ENCODE assay signal across 2 cellular contexts in genomic region chr4:1247811-1248261, GRCh38.
TF ChIP-seq lines count a peak whose summit lies in the region.

No MANE protein-coding gene starts in this region.

TF ChIP-seq in K562, 482 proteins besides CTCF, POLR2A, EP300 and RAD21 (continued from another document and continues in another):
- TF ChIP-seq, protein P1, sequence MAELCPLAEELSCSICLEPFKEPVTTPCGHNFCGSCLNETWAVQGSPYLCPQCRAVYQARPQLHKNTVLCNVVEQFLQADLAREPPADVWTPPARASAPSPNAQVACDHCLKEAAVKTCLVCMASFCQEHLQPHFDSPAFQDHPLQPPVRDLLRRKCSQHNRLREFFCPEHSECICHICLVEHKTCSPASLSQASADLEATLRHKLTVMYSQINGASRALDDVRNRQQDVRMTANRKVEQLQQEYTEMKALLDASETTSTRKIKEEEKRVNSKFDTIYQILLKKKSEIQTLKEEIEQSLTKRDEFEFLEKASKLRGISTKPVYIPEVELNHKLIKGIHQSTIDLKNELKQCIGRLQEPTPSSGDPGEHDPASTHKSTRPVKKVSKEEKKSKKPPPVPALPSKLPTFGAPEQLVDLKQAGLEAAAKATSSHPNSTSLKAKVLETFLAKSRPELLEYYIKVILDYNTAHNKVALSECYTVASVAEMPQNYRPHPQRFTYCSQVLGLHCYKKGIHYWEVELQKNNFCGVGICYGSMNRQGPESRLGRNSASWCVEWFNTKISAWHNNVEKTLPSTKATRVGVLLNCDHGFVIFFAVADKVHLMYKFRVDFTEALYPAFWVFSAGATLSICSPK (IDR thresholded peaks at IDR 0.05; ENCODE audit: borderline replicate concordance) = no peak
- 0 out of 2 replicates have a peak, but pooled peaks have one; percentile 56 for TF ChIP-seq BRD4 (IDR thresholded peaks at IDR 0.05)
- TF ChIP-seq CBX2 (IDR thresholded peaks at IDR 0.05; ENCODE audit: insufficient read depth, low read length, poor library complexity, severe bottlenecking) = no peak
- no peak for TF ChIP-seq ARHGAP35 (IDR thresholded peaks at IDR 0.05; ENCODE audit: partially characterized antibody)
- TF ChIP-seq HNRNPH1 (optimal IDR thresholded peaks at IDR 0.05; ENCODE audit: low read depth, low read length) = no peak
- TF ChIP-seq ESRRB (CRISPR knock-in tag; IDR thresholded peaks at IDR 0.05; ENCODE audit: borderline replicate concordance) = no peak
- TF ChIP-seq ZNF511 (CRISPR knock-in tag; IDR thresholded peaks at IDR 0.05) = peak; percentile 73; the same call in 1 of the 2 replicates
- TF ChIP-seq PTBP1 (IDR thresholded peaks at IDR 0.05; ENCODE audit: low read depth, low read length) = no peak
- TF ChIP-seq, protein P2, sequence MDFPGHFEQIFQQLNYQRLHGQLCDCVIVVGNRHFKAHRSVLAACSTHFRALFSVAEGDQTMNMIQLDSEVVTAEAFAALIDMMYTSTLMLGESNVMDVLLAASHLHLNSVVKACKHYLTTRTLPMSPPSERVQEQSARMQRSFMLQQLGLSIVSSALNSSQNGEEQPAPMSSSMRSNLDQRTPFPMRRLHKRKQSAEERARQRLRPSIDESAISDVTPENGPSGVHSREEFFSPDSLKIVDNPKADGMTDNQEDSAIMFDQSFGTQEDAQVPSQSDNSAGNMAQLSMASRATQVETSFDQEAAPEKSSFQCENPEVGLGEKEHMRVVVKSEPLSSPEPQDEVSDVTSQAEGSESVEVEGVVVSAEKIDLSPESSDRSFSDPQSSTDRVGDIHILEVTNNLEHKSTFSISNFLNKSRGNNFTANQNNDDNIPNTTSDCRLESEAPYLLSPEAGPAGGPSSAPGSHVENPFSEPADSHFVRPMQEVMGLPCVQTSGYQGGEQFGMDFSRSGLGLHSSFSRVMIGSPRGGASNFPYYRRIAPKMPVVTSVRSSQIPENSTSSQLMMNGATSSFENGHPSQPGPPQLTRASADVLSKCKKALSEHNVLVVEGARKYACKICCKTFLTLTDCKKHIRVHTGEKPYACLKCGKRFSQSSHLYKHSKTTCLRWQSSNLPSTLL (IDR thresholded peaks at IDR 0.05) = no peak
- no peak for TF ChIP-seq LEF1 (IDR thresholded peaks at IDR 0.05)
- no peak for TF ChIP-seq NCOR1 (IDR thresholded peaks at IDR 0.05)
- no peak for TF ChIP-seq ZBTB49 (CRISPR knock-in tag; IDR thresholded peaks at IDR 0.05; ENCODE audit: borderline replicate concordance)
- TF ChIP-seq ZBTB9 (CRISPR knock-in tag; IDR thresholded peaks at IDR 0.05) = no peak
- TF ChIP-seq RBFOX2 (IDR thresholded peaks at IDR 0.05; ENCODE audit: low read depth, low read length) = peak; percentile 82

TF ChIP-seq in HepG2, 621 proteins besides CTCF, POLR2A, EP300 and RAD21 (continued from another document and continues in another):
- TF ChIP-seq, protein P3, sequence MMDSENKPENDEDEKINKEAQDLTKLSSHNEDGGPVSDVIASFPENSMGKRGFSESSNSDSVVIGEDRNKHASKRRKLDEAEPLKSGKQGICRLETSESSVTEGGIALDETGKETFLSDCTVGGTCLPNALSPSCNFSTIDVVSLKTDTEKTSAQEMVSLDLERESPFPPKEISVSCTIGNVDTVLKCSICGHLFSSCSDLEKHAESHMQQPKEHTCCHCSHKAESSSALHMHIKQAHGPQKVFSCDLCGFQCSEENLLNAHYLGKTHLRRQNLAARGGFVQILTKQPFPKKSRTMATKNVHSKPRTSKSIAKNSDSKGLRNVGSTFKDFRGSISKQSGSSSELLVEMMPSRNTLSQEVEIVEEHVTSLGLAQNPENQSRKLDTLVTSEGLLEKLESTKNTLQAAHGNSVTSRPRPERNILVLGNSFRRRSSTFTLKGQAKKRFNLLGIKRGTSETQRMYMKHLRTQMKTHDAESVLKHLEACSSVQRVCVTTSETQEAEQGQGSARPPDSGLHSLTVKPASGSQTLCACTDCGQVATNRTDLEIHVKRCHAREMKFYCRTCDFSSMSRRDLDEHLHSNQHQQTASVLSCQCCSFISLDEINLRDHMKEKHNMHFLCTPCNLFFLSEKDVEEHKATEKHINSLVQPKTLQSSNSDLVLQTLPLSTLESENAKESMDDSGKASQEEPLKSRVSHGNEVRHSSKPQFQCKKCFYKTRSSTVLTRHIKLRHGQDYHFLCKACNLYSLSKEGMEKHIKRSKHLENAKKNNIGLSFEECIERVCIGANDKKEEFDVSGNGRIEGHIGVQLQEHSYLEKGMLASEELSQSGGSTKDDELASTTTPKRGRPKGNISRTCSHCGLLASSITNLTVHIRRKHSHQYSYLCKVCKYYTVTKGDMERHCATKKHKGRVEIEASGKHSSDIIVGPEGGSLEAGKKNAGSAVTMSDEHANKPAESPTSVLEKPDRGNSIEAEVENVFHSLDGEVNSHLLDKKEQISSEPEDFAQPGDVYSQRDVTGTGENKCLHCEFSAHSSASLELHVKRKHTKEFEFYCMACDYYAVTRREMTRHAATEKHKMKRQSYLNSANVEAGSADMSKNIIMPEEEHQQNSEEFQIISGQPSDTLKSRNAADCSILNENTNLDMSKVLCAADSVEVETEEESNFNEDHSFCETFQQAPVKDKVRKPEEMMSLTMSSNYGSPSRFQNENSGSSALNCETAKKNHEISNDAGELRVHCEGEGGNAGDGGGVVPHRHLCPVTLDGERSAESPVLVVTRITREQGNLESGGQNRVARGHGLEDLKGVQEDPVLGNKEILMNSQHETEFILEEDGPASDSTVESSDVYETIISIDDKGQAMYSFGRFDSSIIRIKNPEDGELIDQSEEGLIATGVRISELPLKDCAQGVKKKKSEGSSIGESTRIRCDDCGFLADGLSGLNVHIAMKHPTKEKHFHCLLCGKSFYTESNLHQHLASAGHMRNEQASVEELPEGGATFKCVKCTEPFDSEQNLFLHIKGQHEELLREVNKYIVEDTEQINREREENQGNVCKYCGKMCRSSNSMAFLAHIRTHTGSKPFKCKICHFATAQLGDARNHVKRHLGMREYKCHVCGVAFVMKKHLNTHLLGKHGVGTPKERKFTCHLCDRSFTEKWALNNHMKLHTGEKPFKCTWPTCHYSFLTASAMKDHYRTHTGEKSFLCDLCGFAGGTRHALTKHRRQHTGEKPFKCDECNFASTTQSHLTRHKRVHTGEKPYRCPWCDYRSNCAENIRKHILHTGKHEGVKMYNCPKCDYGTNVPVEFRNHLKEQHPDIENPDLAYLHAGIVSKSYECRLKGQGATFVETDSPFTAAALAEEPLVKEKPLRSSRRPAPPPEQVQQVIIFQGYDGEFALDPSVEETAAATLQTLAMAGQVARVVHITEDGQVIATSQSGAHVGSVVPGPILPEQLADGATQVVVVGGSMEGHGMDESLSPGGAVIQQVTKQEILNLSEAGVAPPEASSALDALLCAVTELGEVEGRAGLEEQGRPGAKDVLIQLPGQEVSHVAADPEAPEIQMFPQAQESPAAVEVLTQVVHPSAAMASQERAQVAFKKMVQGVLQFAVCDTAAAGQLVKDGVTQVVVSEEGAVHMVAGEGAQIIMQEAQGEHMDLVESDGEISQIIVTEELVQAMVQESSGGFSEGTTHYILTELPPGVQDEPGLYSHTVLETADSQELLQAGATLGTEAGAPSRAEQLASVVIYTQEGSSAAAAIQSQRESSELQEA (CRISPR knock-in tag; IDR thresholded peaks at IDR 0.05; ENCODE audit: not compliant biosample characterization) = no peak
- TF ChIP-seq ZNF292 (CRISPR knock-in tag; IDR thresholded peaks at IDR 0.05; ENCODE audit: borderline replicate concordance, low read depth) (no peak), PRPF4 (IDR thresholded peaks at IDR 0.05; ENCODE audit: low read depth, low read length, poor library complexity, severe bottlenecking) (no peak), ZNF616 (CRISPR knock-in tag; IDR thresholded peaks at IDR 0.05; ENCODE audit: low read depth) (no peak), ARID3A (IDR thresholded peaks at IDR 0.05; ENCODE audit: low read depth, low read length) (no peak), ZNF510 (CRISPR knock-in tag; IDR thresholded peaks at IDR 0.05; ENCODE audit: low read depth) (no peak), ZNF563 (CRISPR knock-in tag; IDR thresholded peaks at IDR 0.05) (peak; percentile 46; the same call in 1 of the 2 replicates), ARHGAP35 (CRISPR knock-in tag; IDR thresholded peaks at IDR 0.05; ENCODE audit: borderline replicate concordance) (no peak), MTERF4 (CRISPR knock-in tag; IDR thresholded peaks at IDR 0.05) (no peak), ZFP90 (CRISPR knock-in tag; IDR thresholded peaks at IDR 0.05; ENCODE audit: borderline replicate concordance) (no peak), SRF (IDR thresholded peaks at IDR 0.05; ENCODE audit: low read depth, low read length) (no peak), ZFP1 (CRISPR knock-in tag; IDR thresholded peaks at IDR 0.05) (no peak), MATR3 (CRISPR knock-in tag; IDR thresholded peaks at IDR 0.05) (no peak), MAFK (conservative IDR thresholded peaks at IDR 0.05 in 1 of 2, IDR thresholded peaks at IDR 0.05 in 1 of 2; ENCODE audit: low read length in 2 of 2) (no peak), DMAP1 (CRISPR knock-in tag; IDR thresholded peaks at IDR 0.05) (0 out of 2 replicates have a peak, but pooled peaks have one; percentile 11), ZNF619 (CRISPR knock-in tag; IDR thresholded peaks at IDR 0.05) (no peak), SRY (CRISPR knock-in tag; IDR thresholded peaks at IDR 0.05) (peak; percentile 32; the same call in 1 of the 2 replicates), ZNF572 (CRISPR knock-in tag; IDR thresholded peaks at IDR 0.05) (no peak), ZNF672 (CRISPR knock-in tag; IDR thresholded peaks at IDR 0.05) (no peak), HDAC1 (CRISPR knock-in tag; IDR thresholded peaks at IDR 0.05) (no peak), HNRNPH1 (optimal IDR thresholded peaks at IDR 0.05; ENCODE audit: low read depth, low read length) (no peak), ZNF317 (CRISPR knock-in tag; IDR thresholded peaks at IDR 0.05) (0 out of 2 replicates have a peak, but pooled peaks have one; percentile 55), PAF1 (CRISPR knock-in tag; IDR thresholded peaks at IDR 0.05) (no peak), PBX3 (CRISPR knock-in tag; IDR thresholded peaks at IDR 0.05; ENCODE audit: borderline replicate concordance) (no peak), NCOR1 (IDR thresholded peaks at IDR 0.05; ENCODE audit: borderline replicate concordance, low read length) (no peak), MZF1 (CRISPR knock-in tag; IDR thresholded peaks at IDR 0.05; ENCODE audit: borderline replicate concordance) (no peak)
- TF ChIP-seq, protein P4, sequence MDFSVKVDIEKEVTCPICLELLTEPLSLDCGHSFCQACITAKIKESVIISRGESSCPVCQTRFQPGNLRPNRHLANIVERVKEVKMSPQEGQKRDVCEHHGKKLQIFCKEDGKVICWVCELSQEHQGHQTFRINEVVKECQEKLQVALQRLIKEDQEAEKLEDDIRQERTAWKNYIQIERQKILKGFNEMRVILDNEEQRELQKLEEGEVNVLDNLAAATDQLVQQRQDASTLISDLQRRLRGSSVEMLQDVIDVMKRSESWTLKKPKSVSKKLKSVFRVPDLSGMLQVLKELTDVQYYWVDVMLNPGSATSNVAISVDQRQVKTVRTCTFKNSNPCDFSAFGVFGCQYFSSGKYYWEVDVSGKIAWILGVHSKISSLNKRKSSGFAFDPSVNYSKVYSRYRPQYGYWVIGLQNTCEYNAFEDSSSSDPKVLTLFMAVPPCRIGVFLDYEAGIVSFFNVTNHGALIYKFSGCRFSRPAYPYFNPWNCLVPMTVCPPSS (IDR thresholded peaks at IDR 0.05) = no peak
- TF ChIP-seq, protein P5, sequence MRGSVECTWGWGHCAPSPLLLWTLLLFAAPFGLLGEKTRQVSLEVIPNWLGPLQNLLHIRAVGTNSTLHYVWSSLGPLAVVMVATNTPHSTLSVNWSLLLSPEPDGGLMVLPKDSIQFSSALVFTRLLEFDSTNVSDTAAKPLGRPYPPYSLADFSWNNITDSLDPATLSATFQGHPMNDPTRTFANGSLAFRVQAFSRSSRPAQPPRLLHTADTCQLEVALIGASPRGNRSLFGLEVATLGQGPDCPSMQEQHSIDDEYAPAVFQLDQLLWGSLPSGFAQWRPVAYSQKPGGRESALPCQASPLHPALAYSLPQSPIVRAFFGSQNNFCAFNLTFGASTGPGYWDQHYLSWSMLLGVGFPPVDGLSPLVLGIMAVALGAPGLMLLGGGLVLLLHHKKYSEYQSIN (CRISPR knock-in tag; IDR thresholded peaks at IDR 0.05; ENCODE audit: borderline replicate concordance) = no peak
- TF ChIP-seq, protein P6, sequence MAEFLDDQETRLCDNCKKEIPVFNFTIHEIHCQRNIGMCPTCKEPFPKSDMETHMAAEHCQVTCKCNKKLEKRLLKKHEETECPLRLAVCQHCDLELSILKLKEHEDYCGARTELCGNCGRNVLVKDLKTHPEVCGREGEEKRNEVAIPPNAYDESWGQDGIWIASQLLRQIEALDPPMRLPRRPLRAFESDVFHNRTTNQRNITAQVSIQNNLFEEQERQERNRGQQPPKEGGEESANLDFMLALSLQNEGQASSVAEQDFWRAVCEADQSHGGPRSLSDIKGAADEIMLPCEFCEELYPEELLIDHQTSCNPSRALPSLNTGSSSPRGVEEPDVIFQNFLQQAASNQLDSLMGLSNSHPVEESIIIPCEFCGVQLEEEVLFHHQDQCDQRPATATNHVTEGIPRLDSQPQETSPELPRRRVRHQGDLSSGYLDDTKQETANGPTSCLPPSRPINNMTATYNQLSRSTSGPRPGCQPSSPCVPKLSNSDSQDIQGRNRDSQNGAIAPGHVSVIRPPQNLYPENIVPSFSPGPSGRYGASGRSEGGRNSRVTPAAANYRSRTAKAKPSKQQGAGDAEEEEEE (CRISPR knock-in tag; IDR thresholded peaks at IDR 0.05; ENCODE audit: borderline replicate concordance) = no peak
